In genomic region chr21:45768741-45769049, GRCh38 we compare ENCODE assay signal across 11 cellular contexts.
DNase-seq lines count a peak whose midpoint lies in the region; ATAC-seq lines count a peak whose summit lies in the region.
"Had no signal": no experiment of that assay in that cellular context is flagged by ENCODE, and none has a peak within 500 bp of the region (broad histone marks: within the 10 kb centered on the region; RNA-seq: fewer than 3 reads in every experiment).

No MANE protein-coding gene starts in this region.

- H3K4me3 Mint-ChIP-seq in activated naive CD8-positive, alpha-beta T cell, result peak overlapping the region; percentile 79
- H3K4me3 Mint-ChIP-seq: B cell had no signal

- peak; percentile 69 for DNase-seq in activated CD8-positive, alpha-beta memory T cell treated with anti-CD3 and anti-CD28 coated beads, Interleukin-2, amount 50 U/mL, for 48 hours
- no peak for DNase-seq in activated CD8-positive, alpha-beta memory T cell treated with anti-CD3 and anti-CD28 coated beads, Interleukin-2, amount 50 U/mL, for 4 hours
- DNase-seq in MG63 (peak; percentile 19), sciatic nerve (ENCODE audit: low spot score) (peak; percentile 45), medulla oblongata (ENCODE audit: extremely low spot score) (no peak), DMS79 (lab: John Stamatoyannopoulos, UW) (no peak), cardiac septum (ENCODE audit: low spot score) (no peak)

- H3K4me1 Mint-ChIP-seq in activated naive CD8-positive, alpha-beta T cell (ENCODE audit: low read depth), result peaks cover 48% of the 10 kb centered on the region
- H3K4me1 Mint-ChIP-seq: B cell had no signal

- peaks cover 8% of the 10 kb centered on the region for H3K36me3 Mint-ChIP-seq in activated naive CD8-positive, alpha-beta T cell

- no peaks in the 10 kb centered on the region for H3K36me3 ChIP-seq in MG63
- H3K36me3 ChIP-seq: breast epithelium, vagina had no signal

- no peaks in the 10 kb centered on the region for H3K27me3 Mint-ChIP-seq in activated naive CD8-positive, alpha-beta T cell

- peak overlapping the region; percentile 99 for H3K27ac Mint-ChIP-seq in activated naive CD8-positive, alpha-beta T cell
- H3K27ac Mint-ChIP-seq: B cell had no signal

- ATAC-seq in sciatic nerve, result peak; percentile 22

- no peak overlapping the region for H3K4me3 ChIP-seq in MG63
- H3K4me3 ChIP-seq: breast epithelium, vagina had no signal

- intact Hi-C loops in sciatic nerve (cut with DNase I), result no loop called here
- intact Hi-C loops in cardiac septum (cut with DNase I), result no loop called here

- H3K9me3 Mint-ChIP-seq in activated naive CD8-positive, alpha-beta T cell (ENCODE audit: low read depth), result peaks cover 4% of the 10 kb centered on the region

- H3K9me3 ChIP-seq in MG63, result peaks cover 6% of the 10 kb centered on the region
- H3K9me3 ChIP-seq: vagina had no signal

- peaks cover 4% of the 10 kb centered on the region; the same call in 1 of the 2 replicates for H3K27me3 ChIP-seq in MG63
- H3K27me3 ChIP-seq: breast epithelium, vagina had no signal

Comparison
In these comparisons a context has a peak if more than half of its experiments do, and no peak if none do; other contexts are left out.
1. DNase-seq: peak in activated CD8-positive, alpha-beta memory T cell treated with anti-CD3 and anti-CD28 coated beads, Interleukin-2, amount 50 U/mL, for 48 hours (single experiment), MG63 (single experiment) and sciatic nerve (single experiment); none in activated CD8-positive, alpha-beta memory T cell treated with anti-CD3 and anti-CD28 coated beads, Interleukin-2, amount 50 U/mL, for 4 hours (single experiment), medulla oblongata (single experiment), DMS79 (single experiment) and cardiac septum (single experiment).